Comparison of ENCODE assay signal across 10 cellular contexts in genomic region chr11:33753304-33753703, GRCh38. TPM values are rescaled to one million over a fixed set of nuclear protein-coding genes. Genes with fewer than 3 reads are reported as not detected.
DNase-seq lines count a peak whose midpoint lies in the region; ATAC-seq, FAIRE-seq and TF ChIP-seq lines count a peak whose summit lies in the region.
"Had no signal": no experiment of that assay in that cellular context is flagged by ENCODE, and none has a peak within 500 bp of the region (broad histone marks: within the 10 kb centered on the region; RNA-seq: fewer than 3 reads in every experiment).

No MANE protein-coding gene starts in this region.

- no peaks in the 10 kb centered on the region for H3K27me3 ChIP-seq in aorta (ENCODE audit: control insufficient read depth in 1 of 2, insufficient read depth in 2 of 2, low read length in 1 of 2)

- WGBS in aorta, 2 donors, result 5 to 8% methylated on average over 3 of the region's 3 CpGs

- H3K36me3 ChIP-seq in aorta (ENCODE audit: control insufficient read depth in 1 of 2, insufficient read depth in 2 of 2, low read length in 1 of 2), result peaks cover 0 to 2% of the 10 kb centered on the region in 2 donors

- no peaks in the 10 kb centered on the region for H3K9me3 ChIP-seq in aorta (ENCODE audit: control insufficient read depth, low read length)

- DNase-seq in GM12892 (ENCODE audit: insufficient read length) (no peak), glomerular visceral epithelial cell (ENCODE audit: extremely low spot score) (peak; percentile 12), NCI-H510A treated with DMSO at 0.1 percent for 48 hours (lab: John Stamatoyannopoulos, UW) (no peak), NCI-H1105 (lab: John Stamatoyannopoulos, UW) (no peak), COR-L47 (lab: John Stamatoyannopoulos, UW) (no peak), aorta (no peak)
- DNase-seq: NCI-H510A had no signal

- peak; percentile 98 for FAIRE-seq in GM12892 (lab: Jason Lieb, UNC)

- intact Hi-C loops in aorta (cut with DNase I), result no loop called here

- H3K4me1 ChIP-seq in aorta (ENCODE audit: control insufficient read depth in 1 of 2, insufficient read depth in 2 of 2, low read length in 2 of 2), result no peaks in the 10 kb centered on the region

- no peak overlapping the region for H3K27ac ChIP-seq in aorta (ENCODE audit: low read depth in 1 of 2, low read length in 2 of 2)

- no peak overlapping the region for H3K4me3 ChIP-seq in aorta (ENCODE audit: low read length in 2 of 2)

- no peak for TF ChIP-seq POLR2A in GM12892 (IDR thresholded peaks at IDR 0.05; ENCODE audit: low read depth, low read length)

- ATAC-seq in GM21447 (IDR thresholded peaks at IDR 0.05; ENCODE audit: unreplicated experiment) (peak; percentile 99), HG03439 (IDR thresholded peaks at IDR 0.05; ENCODE audit: unreplicated experiment) (peak; percentile 97), aorta (ENCODE audit: low FRiP score) (no peak)

RNA-seq across cellular contexts. Expression of gene CD59, which starts 17.1 kb away (rescaled TPM):
- 175 TPM for polyA plus RNA-seq in GM12892 (2012; ENCODE audit: missing spikeins)
- total RNA-seq in aorta, result 100 to 1,000 TPM; 665 to 881 TPM
- polyA plus RNA-seq in aorta, result 100 to 1,000 TPM; 213 to 543 TPM

RNA-seq across cellular contexts. Expression of gene FBXO3, which starts 21.0 kb away (rescaled TPM):
- 11.6 TPM for polyA plus RNA-seq in GM12892 (2012; ENCODE audit: missing spikeins)
- 10 to 100 TPM; 33.7 to 35.8 TPM for total RNA-seq in aorta
- polyA plus RNA-seq in aorta, result 10 to 100 TPM; 17.8 to 28.2 TPM

RNA-seq across cellular contexts. Expression of gene C11orf91, which starts 52.7 kb away (rescaled TPM):
- polyA plus RNA-seq in GM12892 (2012; ENCODE audit: missing spikeins), result not detected
- total RNA-seq in aorta, result under 1 TPM in 1 of 2 donors, not detected in 1; 0.97 TPM
- polyA plus RNA-seq in aorta, result not detected
- total RNA-seq: kidney epithelial cell had no signal
